In the genomic region with DNA sequence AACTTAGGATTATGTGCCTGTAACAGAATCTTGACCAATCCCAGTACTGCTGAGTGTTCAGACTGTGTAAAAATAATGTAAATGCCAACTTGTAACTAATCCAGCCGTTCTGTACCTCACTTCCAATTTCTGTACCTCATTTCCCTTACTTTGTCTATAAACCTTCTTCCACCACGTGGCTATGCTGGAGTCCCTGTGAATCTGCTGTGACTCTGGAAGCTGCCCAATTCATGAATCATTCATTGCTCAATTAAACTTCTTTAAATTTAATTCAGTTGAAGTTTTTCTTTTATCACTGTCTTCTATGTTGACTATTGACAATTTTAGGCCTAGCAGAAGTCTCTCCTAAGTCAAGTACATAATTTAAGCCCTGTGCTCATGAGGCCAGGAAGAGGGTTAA, we compare ENCODE assay signal across 28 cellular contexts.
DNase-seq lines count a peak whose midpoint lies in the region; ATAC-seq, FAIRE-seq and TF ChIP-seq lines count a peak whose summit lies in the region.
"Had no signal": no experiment of that assay in that cellular context is flagged by ENCODE, and none has a peak within 500 bp of the region (broad histone marks: within the 10 kb centered on the region; RNA-seq: fewer than 3 reads in every experiment).

No MANE protein-coding gene starts in this region.

- peaks cover 2% of the 10 kb centered on the region for H3K27me3 Mint-ChIP-seq in glutamatergic neuron (ENCODE audit: unreplicated experiment)
- H3K27me3 Mint-ChIP-seq: activated naive CD8-positive, alpha-beta T cell; brain; CD4-positive, CD25-positive, alpha-beta regulatory T cell had no signal

- no peaks in the 10 kb centered on the region for H3K9me3 ChIP-seq in kidney (ENCODE audit: control insufficient read depth in 1 of 2, low read length in 2 of 2)
- H3K9me3 ChIP-seq: lower lobe of right lung, SK-N-SH had no signal

- H3K4me3 ChIP-seq in cardiac fibroblast (replicated peaks in 1 of 2; ENCODE audit: low read depth in 2 of 2, low read length in 2 of 2) (no peak overlapping the region), kidney (ENCODE audit: low read length in 2 of 2) (no peak overlapping the region)
- H3K4me3 ChIP-seq: GM12878, lower lobe of right lung, neural progenitor cell had no signal

- intact Hi-C loops in kidney (cut with DNase I): no loop called here

- no peak for FAIRE-seq in kidney (lab: Jason Lieb, UNC)
- FAIRE-seq: endometrium, frontal cortex, GM12878, HepG2, keratinocyte had no signal

- no peak overlapping the region for H3K27ac ChIP-seq in kidney (ENCODE audit: low read depth in 2 of 2, low read length in 2 of 2)
- H3K27ac ChIP-seq: lower lobe of right lung, neural progenitor cell, VCaP had no signal

- peak overlapping the region; percentile 50 for H3K27ac Mint-ChIP-seq in glutamatergic neuron (ENCODE audit: unreplicated experiment)
- H3K27ac Mint-ChIP-seq in activated naive CD4-positive, alpha-beta T cell treated with anti-CD3 and anti-CD28 coated beads, Interleukin-2, amount 50 U/mL, for 72 hours: no peak overlapping the region
- H3K27ac Mint-ChIP-seq: activated CD4-positive, alpha-beta T cell treated with anti-CD3 and anti-CD28 coated beads, Interleukin-2, amount 10 ng/mL, durations not matched to agents 7 days and 5 days; activated naive CD8-positive, alpha-beta T cell; activated T-helper 17 cell treated with anti-CD3 and anti-CD28 coated beads, Interleukin-2, amount 50 U/mL, for 72 hours; CD4-positive, CD25-positive, alpha-beta regulatory T cell; neural progenitor cell had no signal

- no peak overlapping the region for H3K4me3 Mint-ChIP-seq in glutamatergic neuron (ENCODE audit: unreplicated experiment)
- H3K4me3 Mint-ChIP-seq: activated CD4-positive, alpha-beta T cell treated with anti-CD3 and anti-CD28 coated beads, Interleukin-2, amount 10 ng/mL, durations not matched to agents 7 days and 5 days; activated naive CD8-positive, alpha-beta T cell; activated T-helper 17 cell treated with anti-CD3 and anti-CD28 coated beads, Interleukin-2, amount 50 U/mL, for 72 hours; brain; CD4-positive, CD25-positive, alpha-beta regulatory T cell; neural progenitor cell had no signal

- no peak for ATAC-seq in activated naive CD4-positive, alpha-beta T cell treated with anti-CD3 and anti-CD28 coated beads, Interleukin-2, amount 50 U/mL, for 72 hours
- no peak for ATAC-seq in HG03097 (IDR thresholded peaks at IDR 0.05; ENCODE audit: low FRiP score, unreplicated experiment)
- ATAC-seq: activated T-helper 17 cell treated with anti-CD3 and anti-CD28 coated beads, Interleukin-2, amount 50 U/mL, for 72 hours; GM12878; HepG2; lower lobe of right lung had no signal

- DNase-seq in ELR (ENCODE audit: low read depth) (peak; percentile 1), M059J (ENCODE audit: low read depth) (peak; percentile 71), cardiac fibroblast (ENCODE audit: low read depth in 2 of 2) (peak; percentile 24 to 74), glutamatergic neuron (no peak), HPDE6-E6E7 (ENCODE audit: extremely low spot score) (no peak), kidney (no peak)
- no peak for DNase-seq in activated naive CD4-positive, alpha-beta T cell treated with anti-CD3 and anti-CD28 coated beads, Interleukin-2, amount 50 U/mL, for 72 hours (ENCODE audit: low spot score in 2 of 2)
- DNase-seq: activated CD4-positive, alpha-beta T cell treated with anti-CD3 and anti-CD28 coated beads, Interleukin-2, amount 10 ng/mL, durations not matched to agents 7 days and 5 days; CD4-positive, CD25-positive, alpha-beta regulatory T cell; cortex of kidney; lower lobe of right lung; NCI-H1436 treated with DMSO at 0.1 percent for 48 hours; NCI-H2171; NCI-H69; posterior cingulate gyrus; RPMI8226; SK-N-SH had no signal

- H3K9ac ChIP-seq in kidney (ENCODE audit: low read length in 2 of 2): no peak overlapping the region
- H3K9ac ChIP-seq: neural progenitor cell, SK-N-SH had no signal

- H3K36me3 ChIP-seq in kidney (ENCODE audit: control insufficient read depth in 1 of 2, insufficient read depth in 2 of 2, low read length in 2 of 2): no peaks in the 10 kb centered on the region
- H3K36me3 ChIP-seq: lower lobe of right lung, neural progenitor cell had no signal

- H3K4me1 Mint-ChIP-seq in glutamatergic neuron (ENCODE audit: low read depth, unreplicated experiment): no peaks in the 10 kb centered on the region
- H3K4me1 Mint-ChIP-seq: activated CD4-positive, alpha-beta T cell treated with anti-CD3 and anti-CD28 coated beads, Interleukin-2, amount 10 ng/mL, durations not matched to agents 7 days and 5 days; activated T-helper 17 cell treated with anti-CD3 and anti-CD28 coated beads, Interleukin-2, amount 50 U/mL, for 72 hours; CD4-positive, CD25-positive, alpha-beta regulatory T cell; neural progenitor cell had no signal

- TF ChIP-seq CTCF in cardiac fibroblast (IDR thresholded peaks at IDR 0.05; ENCODE audit: low read depth, low read length): no peak
- no peak for TF ChIP-seq CTCF in glutamatergic neuron (IDR thresholded peaks at IDR 0.05; ENCODE audit: partially characterized antibody, unreplicated experiment)
- TF ChIP-seq CTCF in kidney (IDR thresholded peaks at IDR 0.05; ENCODE audit: borderline replicate concordance, extremely low read depth, insufficient read depth): no peak

- H3K4me1 ChIP-seq in kidney (ENCODE audit: control insufficient read depth in 1 of 2, insufficient read depth in 1 of 2, low read depth in 1 of 2, low read length in 2 of 2): no peaks in the 10 kb centered on the region
- H3K4me1 ChIP-seq: neural progenitor cell had no signal

- peaks cover 3% of the 10 kb centered on the region for H3K9me3 Mint-ChIP-seq in glutamatergic neuron (ENCODE audit: unreplicated experiment)
- H3K9me3 Mint-ChIP-seq in activated naive CD4-positive, alpha-beta T cell treated with anti-CD3 and anti-CD28 coated beads, Interleukin-2, amount 50 U/mL, for 72 hours: no peaks in the 10 kb centered on the region
- H3K9me3 Mint-ChIP-seq: activated CD4-positive, alpha-beta T cell treated with anti-CD3 and anti-CD28 coated beads, Interleukin-2, amount 10 ng/mL, durations not matched to agents 7 days and 5 days; activated T-helper 17 cell treated with anti-CD3 and anti-CD28 coated beads, Interleukin-2, amount 50 U/mL, for 72 hours; neural progenitor cell had no signal

- no peaks in the 10 kb centered on the region for H3K36me3 Mint-ChIP-seq in glutamatergic neuron (ENCODE audit: unreplicated experiment)
- no peaks in the 10 kb centered on the region for H3K36me3 Mint-ChIP-seq in activated naive CD4-positive, alpha-beta T cell treated with anti-CD3 and anti-CD28 coated beads, Interleukin-2, amount 50 U/mL, for 72 hours
- H3K36me3 Mint-ChIP-seq: activated naive CD8-positive, alpha-beta T cell; brain; CD4-positive, CD25-positive, alpha-beta regulatory T cell; neural progenitor cell had no signal

Comparison
In these comparisons a context has a peak if more than half of its experiments do, and no peak if none do; other contexts are left out.
1. DNase-seq: peak in ELR (single experiment), M059J (single experiment) and cardiac fibroblast (2 of 2); none in glutamatergic neuron (single experiment), activated naive CD4-positive, alpha-beta T cell treated with anti-CD3 and anti-CD28 coated beads, Interleukin-2, amount 50 U/mL, for 72 hours (0 of 2), HPDE6-E6E7 (single experiment) and kidney (single experiment).